ENCODE assay signal across 17 cellular contexts in genomic region chr3:129101370-129102138, GRCh38. TPM values are rescaled to one million over a fixed set of nuclear protein-coding genes. Genes with fewer than 3 reads are reported as not detected.
DNase-seq lines count a peak whose midpoint lies in the region; ATAC-seq and TF ChIP-seq lines count a peak whose summit lies in the region.
"Had no signal": no experiment of that assay in that cellular context is flagged by ENCODE, and none has a peak within 500 bp of the region (broad histone marks: within the 10 kb centered on the region; RNA-seq: fewer than 3 reads in every experiment).

No MANE protein-coding gene starts in this region.

- H2BK5ac ChIP-seq in mesenchymal stem cell (ENCODE audit: low read depth, low read length, poor library complexity, severe bottlenecking) = no peak overlapping the region

- peaks cover 54% of the 10 kb centered on the region for H3K36me3 Mint-ChIP-seq in activated naive CD8-positive, alpha-beta T cell treated with anti-CD3 and anti-CD28 coated beads for 36 hours

- no peak overlapping the region for H3K4me2 ChIP-seq in MM.1S (ENCODE audit: low read depth, low read length)
- H3K4me2 ChIP-seq in mesenchymal stem cell (ENCODE audit: low read length, poor library complexity, severe bottlenecking) = no peak overlapping the region

- peak; percentile 73 for ATAC-seq in Right ventricle myocardium inferior
- ATAC-seq: esophagus mucosa had no signal

- peaks cover 67% of the 10 kb centered on the region for H3K4me1 Mint-ChIP-seq in activated naive CD8-positive, alpha-beta T cell treated with anti-CD3 and anti-CD28 coated beads for 36 hours

- no peaks in the 10 kb centered on the region for H3K9me3 ChIP-seq in right atrium auricular region
- H3K9me3 ChIP-seq in HAP-1 = no peaks in the 10 kb centered on the region
- H3K9me3 ChIP-seq in MM.1S (replicated peaks; ENCODE audit: insufficient read depth, low read length) = no peaks in the 10 kb centered on the region
- no peaks in the 10 kb centered on the region for H3K9me3 ChIP-seq in mesenchymal stem cell (ENCODE audit: control insufficient read depth, low read length)

- no peak overlapping the region for H3K4me3 Mint-ChIP-seq in activated naive CD8-positive, alpha-beta T cell treated with anti-CD3 and anti-CD28 coated beads for 36 hours

- H2AK5ac ChIP-seq in mesenchymal stem cell (ENCODE audit: low read length, severe bottlenecking) = no peak overlapping the region

- H3K79me2 ChIP-seq in MM.1S (ENCODE audit: low read length) = peaks cover 83% of the 10 kb centered on the region

- no peak overlapping the region for H3K23ac ChIP-seq in mesenchymal stem cell (ENCODE audit: low read length in 2 of 2)

- peak overlapping the region; percentile 66 for H3K27ac Mint-ChIP-seq in activated naive CD8-positive, alpha-beta T cell treated with anti-CD3 and anti-CD28 coated beads for 36 hours

- H2BK120ac ChIP-seq in mesenchymal stem cell (ENCODE audit: low read depth, low read length) = no peak overlapping the region

- TF ChIP-seq CTCF in right atrium auricular region (IDR thresholded peaks at IDR 0.05) (no peak), MM.1S (IDR thresholded peaks at IDR 0.05; ENCODE audit: low read length) (no peak)

- H4K8ac ChIP-seq in mesenchymal stem cell (ENCODE audit: low read length) = no peak overlapping the region

- no peak overlapping the region for H3K4ac ChIP-seq in mesenchymal stem cell (ENCODE audit: low read depth in 1 of 2, low read length in 2 of 2)

- no peak overlapping the region for H3K14ac ChIP-seq in mesenchymal stem cell (ENCODE audit: low read length in 2 of 2)

- DNase-seq in Right ventricle myocardium inferior (ENCODE audit: missing footprints) (peak; percentile 20), cardiac septum (ENCODE audit: low spot score) (no peak), right atrium auricular region (ENCODE audit: low spot score) (no peak), HAP-1 (ENCODE audit: low spot score in 2 of 2) (no peak), MM.1S (no peak), NCI-H187 treated with DMSO at 0.1 percent for 48 hours (lab: John Stamatoyannopoulos, UW) (no peak), mesenchymal stem cell (no peak)
- DNase-seq in activated naive CD8-positive, alpha-beta T cell treated with anti-CD3 and anti-CD28 coated beads for 36 hours = no peak
- DNase-seq: NCI-H1048; NCI-H774; stimulated activated CD4-positive, alpha-beta T cell treated with anti-CD3 and anti-CD28 coated beads, Interleukin-12 subunit alpha, Interleukin-12 subunit beta, amount 100 ng/mL, for 4 hours; SW 1271 had no signal

- no peak overlapping the region for H2AFZ ChIP-seq in MM.1S (ENCODE audit: low read length)
- H2AFZ ChIP-seq in mesenchymal stem cell (ENCODE audit: low read depth, low read length) = no peak overlapping the region

- no peaks in the 10 kb centered on the region for H3K27me3 Mint-ChIP-seq in activated naive CD8-positive, alpha-beta T cell treated with anti-CD3 and anti-CD28 coated beads for 36 hours

- H3K36me3 ChIP-seq in right atrium auricular region = no peaks in the 10 kb centered on the region
- no peaks in the 10 kb centered on the region for H3K36me3 ChIP-seq in HAP-1 (replicated peaks)
- no peaks in the 10 kb centered on the region for H3K36me3 ChIP-seq in MM.1S (replicated peaks; ENCODE audit: insufficient read depth, low read length)
- H3K36me3 ChIP-seq in mesenchymal stem cell (ENCODE audit: control insufficient read depth in 1 of 2, insufficient read depth in 2 of 2, low read depth in 1 of 2, low read length in 2 of 2) = peaks cover 6 to 21% of the 10 kb centered on the region in 2 experiments

- 94% methylated on average over 12 of the region's 12 CpGs for WGBS in mesenchymal stem cell

- H3K4me1 ChIP-seq in right atrium auricular region (peaks cover 0 to 17% of the 10 kb centered on the region in 2 donors), HAP-1 (no peaks in the 10 kb centered on the region), MM.1S (ENCODE audit: low read length) (peaks cover 39% of the 10 kb centered on the region), mesenchymal stem cell (ENCODE audit: control insufficient read depth, insufficient read depth, low read depth, low read length) (peaks cover 6% of the 10 kb centered on the region)

- H3K9me2 ChIP-seq in MM.1S (replicated peaks; ENCODE audit: insufficient read depth, low read length) = no peaks in the 10 kb centered on the region

- intact Hi-C loops in Right ventricle myocardium inferior (cut with DNase I) = no loop called here
- intact Hi-C loops in cardiac septum (cut with DNase I) = no loop called here

- no peak overlapping the region for H2BK15ac ChIP-seq in mesenchymal stem cell (ENCODE audit: low read depth, poor library complexity, severe bottlenecking)

- in situ Hi-C loops in HAP-1 (cut with MboI; ENCODE audit: low sequenced_read_pairs) = no loop called here

- peaks cover 34% of the 10 kb centered on the region for H3F3A ChIP-seq in MM.1S (ENCODE audit: insufficient read depth, low read length)

- no peak overlapping the region for H2BK12ac ChIP-seq in mesenchymal stem cell (ENCODE audit: low read length in 2 of 2)

- H3K9me3 Mint-ChIP-seq in activated naive CD8-positive, alpha-beta T cell treated with anti-CD3 and anti-CD28 coated beads for 36 hours = peaks cover 2% of the 10 kb centered on the region

- H3K27ac ChIP-seq in right atrium auricular region (peak overlapping the region; percentile 63 to 67), MM.1S (ENCODE audit: low read length) (no peak overlapping the region), mesenchymal stem cell (ENCODE audit: low read length, poor library complexity, severe bottlenecking) (no peak overlapping the region)

- no peak overlapping the region for H4K91ac ChIP-seq in mesenchymal stem cell (ENCODE audit: low read length)

- H3K79me1 ChIP-seq in mesenchymal stem cell (replicated peaks; ENCODE audit: low read length, poor library complexity, severe bottlenecking) = peaks cover 46% of the 10 kb centered on the region

- H3K9ac ChIP-seq in MM.1S (ENCODE audit: low read length) = no peak overlapping the region
- no peak overlapping the region for H3K9ac ChIP-seq in mesenchymal stem cell (ENCODE audit: low read length)

- H3K4me3 ChIP-seq in right atrium auricular region (no peak overlapping the region), HAP-1 (no peak overlapping the region), MM.1S (ENCODE audit: low read length) (no peak overlapping the region), mesenchymal stem cell (ENCODE audit: insufficient read depth in 1 of 2, low read depth in 1 of 2, low read length in 2 of 2) (no peak overlapping the region)
- H3K4me3 ChIP-seq: dorsolateral prefrontal cortex had no signal

- H4K20me1 ChIP-seq in MM.1S (ENCODE audit: insufficient read depth, low read length) = no peaks in the 10 kb centered on the region; the same call in 1 of the 2 replicates

- H3K18ac ChIP-seq in mesenchymal stem cell (ENCODE audit: low read depth in 1 of 2, low read length in 2 of 2) = no peak overlapping the region

- H3K27me3 ChIP-seq in right atrium auricular region = no peaks in the 10 kb centered on the region
- H3K27me3 ChIP-seq in HAP-1 (ENCODE audit: low read depth) = no peaks in the 10 kb centered on the region
- no peaks in the 10 kb centered on the region for H3K27me3 ChIP-seq in MM.1S (replicated peaks; ENCODE audit: insufficient read depth, low read length)
- H3K27me3 ChIP-seq in mesenchymal stem cell (ENCODE audit: control insufficient read depth in 1 of 2, insufficient read depth in 1 of 2, low read length in 2 of 2) = no peaks in the 10 kb centered on the region
- H3K27me3 ChIP-seq: dorsolateral prefrontal cortex had no signal

RNA-seq across cellular contexts. Expression of gene RAB43, which starts 20.1 kb away (rescaled TPM):
- 3.4 TPM for total RNA-seq in Right ventricle myocardium inferior
- total RNA-seq in cardiac septum = 3.4 TPM
- 10 to 100 TPM; 36.9 to 38.8 TPM for total RNA-seq in activated naive CD8-positive, alpha-beta T cell treated with anti-CD3 and anti-CD28 coated beads for 36 hours
- 1 to 10 TPM; 5.3 to 8.2 TPM for total RNA-seq in right atrium auricular region
- 17.6 TPM for polyA plus RNA-seq in mesenchymal stem cell (2013, experiment 1 of 2)
- polyA plus RNA-seq in mesenchymal stem cell (2013, experiment 2 of 2) = 17.3 TPM

RNA-seq across cellular contexts. Expression of gene GP9, which starts 41.0 kb away (rescaled TPM):
- total RNA-seq in Right ventricle myocardium inferior (not detected), cardiac septum (0.27 TPM), right atrium auricular region (not detected)
- total RNA-seq in activated naive CD8-positive, alpha-beta T cell treated with anti-CD3 and anti-CD28 coated beads for 36 hours = not detected
- not detected for polyA plus RNA-seq in mesenchymal stem cell (2013, experiment 1 of 2)
- polyA plus RNA-seq in mesenchymal stem cell (2013, experiment 2 of 2) = not detected
- total RNA-seq: aorta, esophagus mucosa, glomerular endothelial cell, mucosa of gallbladder had no signal
- polyA plus RNA-seq: aorta had no signal

RNA-seq across cellular contexts. Expression of gene ISY1, which starts 59.3 kb away (rescaled TPM):
- total RNA-seq in Right ventricle myocardium inferior (25.1 TPM), cardiac septum (23.9 TPM), right atrium auricular region (10 to 100 TPM; 14.3 to 19.6 TPM)
- total RNA-seq in activated naive CD8-positive, alpha-beta T cell treated with anti-CD3 and anti-CD28 coated beads for 36 hours = 10 to 100 TPM; 77.7 to 80.1 TPM
- polyA plus RNA-seq in mesenchymal stem cell (2013, experiment 1 of 2) = 19.3 TPM
- polyA plus RNA-seq in mesenchymal stem cell (2013, experiment 2 of 2) = 19.9 TPM

Comparison
In these comparisons a context has a peak if more than half of its experiments do, and no peak if none do; other contexts are left out.
1. H3K27ac ChIP-seq: peak in right atrium auricular region (2 of 2); none in MM.1S (single experiment) and mesenchymal stem cell (single experiment).